21 cellular contexts compared by ENCODE assay signal in the genomic region with DNA sequence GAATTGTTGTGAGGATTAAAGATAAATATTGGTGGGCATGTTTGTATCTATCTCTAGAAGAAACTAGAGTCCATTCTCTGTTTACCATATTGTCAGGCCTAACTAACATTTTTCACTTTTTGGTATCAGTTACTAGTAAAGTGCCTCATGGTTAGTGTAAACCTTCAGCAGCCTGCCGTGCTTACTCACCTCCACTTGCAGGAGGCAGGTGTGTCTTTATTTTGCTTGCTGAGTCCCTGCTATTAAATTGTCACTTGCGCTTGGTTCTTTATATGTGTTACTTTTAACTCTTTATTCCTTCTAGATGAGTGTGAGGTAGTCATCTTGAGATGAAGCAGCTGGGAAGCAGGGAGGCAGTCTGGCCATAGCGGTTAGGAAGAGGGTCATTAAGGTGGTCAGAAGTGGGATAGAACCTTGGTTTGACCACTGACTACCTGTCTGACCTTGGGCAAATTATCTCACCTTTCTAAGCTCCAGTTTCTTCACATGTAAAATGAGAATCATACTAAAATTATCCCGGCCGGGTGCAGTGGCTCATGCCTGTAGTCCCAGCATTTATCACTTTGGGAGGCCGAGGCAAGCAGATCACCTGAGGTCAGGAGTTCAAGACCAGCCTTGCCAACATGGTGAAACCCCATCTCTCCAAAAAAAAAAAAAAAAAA. TPM values are rescaled to one million over a fixed set of nuclear protein-coding genes. Genes with fewer than 3 reads are reported as not detected.
A peak's percentile ranks its signal among the peaks of the same experiment; 100 is the strongest.
DNase-seq lines count a peak whose midpoint lies in the region; ATAC-seq and TF ChIP-seq lines count a peak whose summit lies in the region.
"Had no signal": no experiment of that assay in that cellular context is flagged by ENCODE, and none has a peak within 500 bp of the region (broad histone marks: within the 10 kb centered on the region; RNA-seq: fewer than 3 reads in every experiment).

No MANE protein-coding gene starts in this region.

- BruUV-seq in HCT116 (replicated peaks; lab: Mats Ljungman, UMichigan) = TSS peak; percentile 13

- H3K27ac ChIP-seq in HCT116 (ENCODE audit: low read depth, low read length) = no peak overlapping the region
- H3K27ac ChIP-seq: epithelial cell of prostate, Peyer's patch, suprapubic skin had no signal

- ATAC-seq in HCT116 (no peak), left ventricle myocardium superior (peak; percentile 9)
- ATAC-seq: left lobe of liver, SK-N-SH treated with all-trans-retinoic acid at 6 μM for 48 hours had no signal

- H3K4me3 ChIP-seq in HCT116 (replicated peaks in 1 of 2; ENCODE audit: low read depth in 1 of 2, low read length in 2 of 2) = no peak overlapping the region
- H3K4me3 ChIP-seq: Peyer's patch, suprapubic skin had no signal

- TF ChIP-seq CTCF in HCT116 (IDR thresholded peaks at IDR 0.05 in 2 of 3, conservative IDR thresholded peaks at IDR 0.05 in 1 of 3; ENCODE audit: borderline replicate concordance in 1 of 3, insufficient read depth in 1 of 3, low read depth in 2 of 3, low read length in 2 of 3) = no peak
- no peak for TF ChIP-seq CTCF in progenitor cell of endocrine pancreas (IDR thresholded peaks at IDR 0.05; ENCODE audit: unreplicated experiment)

- H3K4me3 Mint-ChIP-seq in progenitor cell of endocrine pancreas (ENCODE audit: low read depth) = no peak overlapping the region
- H3K4me3 Mint-ChIP-seq: activated CD4-positive, alpha-beta T cell treated with anti-CD3 and anti-CD28 coated beads, Interleukin-2, amount 10 ng/mL, durations not matched to agents 24 days and 14 days had no signal

- no peak for TF ChIP-seq RAD21 in HCT116 (IDR thresholded peaks at IDR 0.05; ENCODE audit: low read depth)

- no peaks in the 10 kb centered on the region for H3K27me3 Mint-ChIP-seq in progenitor cell of endocrine pancreas
- H3K27me3 Mint-ChIP-seq: activated CD4-positive, alpha-beta T cell treated with anti-CD3 and anti-CD28 coated beads, Interleukin-2, amount 10 ng/mL, durations not matched to agents 24 days and 14 days had no signal

- H3K4me1 ChIP-seq in HCT116 (ENCODE audit: control insufficient read depth in 1 of 2, insufficient read depth in 2 of 2, low read length in 2 of 2) = no peaks in the 10 kb centered on the region
- H3K4me1 ChIP-seq: BE2C had no signal

- H2AFZ ChIP-seq in HCT116 (ENCODE audit: low read depth, low read length, poor library complexity, severe bottlenecking) = no peak overlapping the region

- peaks cover 37% of the 10 kb centered on the region for H3K36me3 Mint-ChIP-seq in progenitor cell of endocrine pancreas (ENCODE audit: insufficient read depth)

- peaks cover 12% of the 10 kb centered on the region for H3K4me1 Mint-ChIP-seq in progenitor cell of endocrine pancreas (ENCODE audit: low read depth)

- H3K27me3 ChIP-seq in HCT116 (ENCODE audit: insufficient read depth, low read length) = no peaks in the 10 kb centered on the region
- H3K27me3 ChIP-seq: BE2C, Peyer's patch, suprapubic skin had no signal

- CTCF ChIA-PET in HCT116 (lab: Charles Lee) = no interaction called here

- DNase-seq in NCI-H146 treated with DMSO at 0.1 percent for 48 hours (lab: John Stamatoyannopoulos, UW; ENCODE audit: unreplicated experiment) (peak; percentile 5), NCI-H146 (lab: John Stamatoyannopoulos, UW) (no peak), HCT116 (ENCODE audit: low read depth, low spot score) (no peak), left ventricle myocardium superior (no peak), progenitor cell of endocrine pancreas (ENCODE audit: low spot score, unreplicated experiment) (no peak), SK-N-DZ (ENCODE audit: low spot score) (no peak), superior temporal gyrus (ENCODE audit: extremely low spot score) (no peak)
- no peak for DNase-seq in activated CD8-positive, alpha-beta memory T cell treated with anti-CD3 and anti-CD28 coated beads for 24 hours
- DNase-seq: 8988T; activated CD4-positive, alpha-beta T cell treated with anti-CD3 and anti-CD28 coated beads, Interleukin-2, amount 10 ng/mL, durations not matched to agents 24 days and 14 days; BE2C; cortex of kidney; GDM1; HCEC 1CT; NCI-H2171; Peyer's patch; stimulated activated CD4-positive, alpha-beta T cell treated with anti-CD3 and anti-CD28 coated beads, Interleukin-4, amount 100 ng/mL, for 1 hour had no signal

- peaks cover 0 to 3% of the 10 kb centered on the region in 2 experiments; a peak in 1 of 4 replicates for H3K9me3 ChIP-seq in HCT116 (ENCODE audit: control insufficient read depth in 1 of 2, insufficient read depth in 1 of 2, low read depth in 1 of 2, low read length in 2 of 2)
- H3K9me3 ChIP-seq: Peyer's patch, suprapubic skin had no signal

- intact Hi-C loops in HCT116 (cut with micrococcal nuclease) (no loop called here), left ventricle myocardium superior (cut with micrococcal nuclease) (no loop called here)

- H3K9ac ChIP-seq in HCT116 (ENCODE audit: low read length) = no peak overlapping the region

- H3K36me3 ChIP-seq in HCT116 (ENCODE audit: control insufficient read depth in 1 of 2, insufficient read depth in 2 of 2, low read length in 2 of 2) = peaks cover 0 to 5% of the 10 kb centered on the region in 2 experiments; a peak in 1 of 4 replicates
- H3K36me3 ChIP-seq: Peyer's patch, suprapubic skin had no signal

- POLR2A ChIA-PET in HCT116 (lab: Charles Lee) = no interaction called here

- no peak for TF ChIP-seq POLR2A in HCT116 (IDR thresholded peaks at IDR 0.05; ENCODE audit: borderline replicate concordance, extremely low read depth, insufficient read depth, insufficient read length)

- peak overlapping the region; percentile 26 for H3K27ac Mint-ChIP-seq in progenitor cell of endocrine pancreas
- H3K27ac Mint-ChIP-seq: activated CD4-positive, alpha-beta T cell treated with anti-CD3 and anti-CD28 coated beads, Interleukin-2, amount 10 ng/mL, durations not matched to agents 24 days and 14 days had no signal

- RAD21 ChIA-PET in HCT116 (lab: Charles Lee; ENCODE audit: low non-redundant PET in 1 of 2, low total read pairs in 2 of 2, uncharacterized antibody in 2 of 2, unreplicated experiment in 2 of 2) = no interaction called here

- H3K9me3 Mint-ChIP-seq in progenitor cell of endocrine pancreas (ENCODE audit: low read depth) = peaks cover 15% of the 10 kb centered on the region

- no peaks in the 10 kb centered on the region for H3K9me2 ChIP-seq in HCT116 (ENCODE audit: insufficient read depth)

- peaks cover 99% of the 10 kb centered on the region for H3K79me2 ChIP-seq in HCT116 (ENCODE audit: insufficient read depth, low read length)

- H4K20me1 ChIP-seq in HCT116 (ENCODE audit: insufficient read depth) = peaks cover 32% of the 10 kb centered on the region

- no peak overlapping the region for H3K4me2 ChIP-seq in HCT116 (ENCODE audit: low read length)

TF ChIP-seq in HCT116, 20 proteins besides CTCF, POLR2A, EP300 and RAD21:
- no peak for TF ChIP-seq YY1 (IDR thresholded peaks at IDR 0.05; ENCODE audit: extremely low read depth, insufficient replicate concordance, low read depth, low read length)
- TF ChIP-seq, protein P1, sequence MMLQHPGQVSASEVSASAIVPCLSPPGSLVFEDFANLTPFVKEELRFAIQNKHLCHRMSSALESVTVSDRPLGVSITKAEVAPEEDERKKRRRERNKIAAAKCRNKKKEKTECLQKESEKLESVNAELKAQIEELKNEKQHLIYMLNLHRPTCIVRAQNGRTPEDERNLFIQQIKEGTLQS (IDR thresholded peaks at IDR 0.05) = no peak
- no peak for TF ChIP-seq SP1 (IDR thresholded peaks at IDR 0.05; ENCODE audit: low read depth)
- TF ChIP-seq TCF7L2 (IDR thresholded peaks at IDR 0.05; ENCODE audit: borderline replicate concordance, extremely low read depth, insufficient read depth, insufficient read length) = no peak
- TF ChIP-seq EGR1 (IDR thresholded peaks at IDR 0.05; ENCODE audit: low read depth) = no peak
- TF ChIP-seq CEBPB (IDR thresholded peaks at IDR 0.05; ENCODE audit: low read depth) = no peak
- no peak for TF ChIP-seq JUND (IDR thresholded peaks at IDR 0.05)
- TF ChIP-seq EZH2 (IDR thresholded peaks at IDR 0.05) = no peak
- no peak for TF ChIP-seq CBX3 (IDR thresholded peaks at IDR 0.05; ENCODE audit: low read depth)
- no peak for TF ChIP-seq SRF (IDR thresholded peaks at IDR 0.05; ENCODE audit: low read depth)
- no peak for TF ChIP-seq ZNF274 (IDR thresholded peaks at IDR 0.05; ENCODE audit: low read depth, low read length)
- TF ChIP-seq, protein P2, sequence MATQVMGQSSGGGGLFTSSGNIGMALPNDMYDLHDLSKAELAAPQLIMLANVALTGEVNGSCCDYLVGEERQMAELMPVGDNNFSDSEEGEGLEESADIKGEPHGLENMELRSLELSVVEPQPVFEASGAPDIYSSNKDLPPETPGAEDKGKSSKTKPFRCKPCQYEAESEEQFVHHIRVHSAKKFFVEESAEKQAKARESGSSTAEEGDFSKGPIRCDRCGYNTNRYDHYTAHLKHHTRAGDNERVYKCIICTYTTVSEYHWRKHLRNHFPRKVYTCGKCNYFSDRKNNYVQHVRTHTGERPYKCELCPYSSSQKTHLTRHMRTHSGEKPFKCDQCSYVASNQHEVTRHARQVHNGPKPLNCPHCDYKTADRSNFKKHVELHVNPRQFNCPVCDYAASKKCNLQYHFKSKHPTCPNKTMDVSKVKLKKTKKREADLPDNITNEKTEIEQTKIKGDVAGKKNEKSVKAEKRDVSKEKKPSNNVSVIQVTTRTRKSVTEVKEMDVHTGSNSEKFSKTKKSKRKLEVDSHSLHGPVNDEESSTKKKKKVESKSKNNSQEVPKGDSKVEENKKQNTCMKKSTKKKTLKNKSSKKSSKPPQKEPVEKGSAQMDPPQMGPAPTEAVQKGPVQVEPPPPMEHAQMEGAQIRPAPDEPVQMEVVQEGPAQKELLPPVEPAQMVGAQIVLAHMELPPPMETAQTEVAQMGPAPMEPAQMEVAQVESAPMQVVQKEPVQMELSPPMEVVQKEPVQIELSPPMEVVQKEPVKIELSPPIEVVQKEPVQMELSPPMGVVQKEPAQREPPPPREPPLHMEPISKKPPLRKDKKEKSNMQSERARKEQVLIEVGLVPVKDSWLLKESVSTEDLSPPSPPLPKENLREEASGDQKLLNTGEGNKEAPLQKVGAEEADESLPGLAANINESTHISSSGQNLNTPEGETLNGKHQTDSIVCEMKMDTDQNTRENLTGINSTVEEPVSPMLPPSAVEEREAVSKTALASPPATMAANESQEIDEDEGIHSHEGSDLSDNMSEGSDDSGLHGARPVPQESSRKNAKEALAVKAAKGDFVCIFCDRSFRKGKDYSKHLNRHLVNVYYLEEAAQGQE (IDR thresholded peaks at IDR 0.05; ENCODE audit: low read depth) = no peak
- no peak for TF ChIP-seq FOSL1 (IDR thresholded peaks at IDR 0.05; ENCODE audit: low read depth)

RNA-seq across cellular contexts. Expression of a gene that starts 21.2 kb away (rescaled TPM):
- total RNA-seq in HCT116 (2021; ENCODE audit: unreplicated experiment) (113 TPM), left ventricle myocardium superior (86.7 TPM), progenitor cell of endocrine pancreas (123 and 124 TPM in 2 replicates)
- polyA plus RNA-seq in HCT116 (2012) = 57.0 and 58.0 TPM in 2 replicates
- 92.7 and 116 TPM in 2 replicates for polyA plus RNA-seq in SK-N-DZ (2014; cell fraction: cytosol; rRNA removed)
- polyA plus RNA-seq in SK-N-DZ (2014; cell fraction: nucleus; rRNA removed) = 137 and 162 TPM in 2 replicates
